8 cellular contexts compared by ENCODE assay signal in genomic region chr12:5988659-5989116, GRCh38. TPM values are rescaled to one million over a fixed set of nuclear protein-coding genes. Genes with fewer than 3 reads are reported as not detected.
DNase-seq lines count a peak whose midpoint lies in the region; ATAC-seq, FAIRE-seq and TF ChIP-seq lines count a peak whose summit lies in the region.

No MANE protein-coding gene starts in this region.

- H3K4me1 Mint-ChIP-seq in GM23338: peaks cover 28% of the 10 kb centered on the region

- no peaks in the 10 kb centered on the region for H3K36me3 Mint-ChIP-seq in GM23338 (ENCODE audit: low read depth)

- no peaks in the 10 kb centered on the region for H3K79me2 ChIP-seq in GM23338 (replicated peaks; ENCODE audit: insufficient read depth)

- no peaks in the 10 kb centered on the region for H3K9me2 ChIP-seq in GM23338 (ENCODE audit: insufficient read depth)

- H2AFZ ChIP-seq in GM23338: peak overlapping the region; percentile 97

- H4K20me1 ChIP-seq in GM23338 (replicated peaks; ENCODE audit: insufficient read depth): 0 out of 2 replicates have a peak, but pooled peaks cover 3% of the 10 kb centered on the region

- H3K27ac Mint-ChIP-seq in GM23338: peak overlapping the region; percentile 87

- H3K4me3 ChIP-seq in GM23338 (no peak overlapping the region), bronchial epithelial cell (ENCODE audit: low read depth, low read length) (no peak overlapping the region)

- H3K4me3 Mint-ChIP-seq in GM23338: no peak overlapping the region

- DNase-seq in COLO668 (lab: John Stamatoyannopoulos, UW; ENCODE audit: unreplicated experiment): peak; percentile 65
- DNase-seq in GM23338 (ENCODE audit: low spot score): peak; percentile 91
- peak; percentile 55 for DNase-seq in NCI-H2107 treated with DMSO at 0.1 percent for 48 hours (lab: John Stamatoyannopoulos, UW; ENCODE audit: unreplicated experiment)
- peak; percentile 40 to 56 (median 52) for DNase-seq in activated CD4-positive, CD25-positive, alpha-beta regulatory T cell (lab: John Stamatoyannopoulos, UW)
- DNase-seq in bronchial epithelial cell (ENCODE audit: low read depth): peak; percentile 53
- DNase-seq in islet precursor cell: peak; percentile 93
- peak; percentile 37 to 68 for DNase-seq in stimulated activated CD4-positive, alpha-beta T cell treated with anti-CD3 and anti-CD28 coated beads, Interleukin-15, amount 100 ng/mL, for 1 hour (ENCODE audit: low read depth in 1 of 2, low spot score in 1 of 2)

- ATAC-seq in GM23338: peak; percentile 96
- ATAC-seq in GM18517 (IDR thresholded peaks at IDR 0.05; ENCODE audit: unreplicated experiment): no peak

- H3F3A ChIP-seq in GM23338 (replicated peaks; ENCODE audit: low read depth): no peaks in the 10 kb centered on the region

- no peak overlapping the region for H3K27ac ChIP-seq in GM23338 (ENCODE audit: low read depth)

- no peaks in the 10 kb centered on the region for H3K27me3 ChIP-seq in GM23338 (ENCODE audit: insufficient read depth)
- H3K27me3 ChIP-seq in bronchial epithelial cell (ENCODE audit: control insufficient read depth, insufficient read depth, low read length): no peaks in the 10 kb centered on the region

- H3K4me1 ChIP-seq in GM23338 (ENCODE audit: insufficient read depth): peaks cover 15% of the 10 kb centered on the region

- H3K36me3 ChIP-seq in GM23338 (ENCODE audit: insufficient read depth): no peaks in the 10 kb centered on the region
- H3K36me3 ChIP-seq in bronchial epithelial cell (ENCODE audit: control insufficient read depth, insufficient read depth, low read length): no peaks in the 10 kb centered on the region

- peaks cover 4% of the 10 kb centered on the region for H3K27me3 Mint-ChIP-seq in GM23338 (ENCODE audit: insufficient read depth, low read depth, poor library complexity)

- peak; percentile 99 for TF ChIP-seq CTCF in GM23338 (conservative IDR thresholded peaks at IDR 0.05; ENCODE audit: low read depth in 2 of 2)
- peak; percentile 96 for TF ChIP-seq CTCF in bronchial epithelial cell (IDR thresholded peaks at IDR 0.05; ENCODE audit: insufficient read depth, low read length, severe bottlenecking)

- no peaks in the 10 kb centered on the region for H3K9me3 Mint-ChIP-seq in GM23338

- no peak for FAIRE-seq in bronchial epithelial cell (lab: Jason Lieb, UNC)

- H3K4me2 ChIP-seq in GM23338: no peak overlapping the region

TF ChIP-seq in GM23338, 12 proteins besides CTCF, POLR2A, EP300 and RAD21:
- no peak for TF ChIP-seq NANOG (IDR thresholded peaks at IDR 0.05; ENCODE audit: borderline replicate concordance)
- 0 out of 2 replicates have a peak, but pooled peaks have one; percentile 64 for TF ChIP-seq ZNF114 (CRISPR knock-in tag; IDR thresholded peaks at IDR 0.05)
- TF ChIP-seq CREB1 (CRISPR knock-in tag; IDR thresholded peaks at IDR 0.05; ENCODE audit: low read depth): peak; percentile 24; the same call in 1 of the 2 replicates
TF ChIP-seq in GM23338: peak in this region for 2.

RNA-seq across cellular contexts. Expression of gene ANO2, which starts 43.6 kb away (rescaled TPM):
- total RNA-seq in GM23338 (2014; rRNA removed; shearing (Covaris generic)): 3.3 and 4.6 TPM in 2 replicates
- polyA plus RNA-seq in GM23338 (2016; fragmentation: Nextera tagmentation; extraction: Ambion mirVana): 1.9 and 2.3 TPM in 2 replicates
- total RNA-seq in bronchial epithelial cell: not detected in 2 replicates
